In the genomic region with DNA sequence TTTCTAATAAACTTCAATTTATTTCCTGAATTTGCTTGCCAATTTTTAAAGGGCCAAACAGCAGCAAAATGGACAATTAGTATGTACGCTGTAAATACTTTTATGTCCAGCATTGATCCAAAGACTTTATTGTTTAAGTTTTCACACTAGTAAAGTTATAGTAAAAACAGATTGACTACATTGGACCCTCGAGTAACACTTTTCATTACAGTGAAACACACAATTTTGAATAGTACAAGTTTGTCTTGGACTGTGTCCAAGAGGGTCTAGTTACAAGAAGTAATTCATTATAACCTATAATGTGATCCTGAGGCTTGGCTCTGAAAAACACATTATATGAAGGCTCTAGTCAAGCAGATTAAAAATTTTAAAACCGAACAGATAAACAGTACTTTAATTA, we compare ENCODE assay signal across 1 cellular context.
TF ChIP-seq lines count a peak whose summit lies in the region.

No MANE protein-coding gene starts in this region.

TF ChIP-seq in HEK293, 187 proteins besides CTCF, POLR2A, EP300 and RAD21 (continued from another document):
- TF ChIP-seq, protein P1, sequence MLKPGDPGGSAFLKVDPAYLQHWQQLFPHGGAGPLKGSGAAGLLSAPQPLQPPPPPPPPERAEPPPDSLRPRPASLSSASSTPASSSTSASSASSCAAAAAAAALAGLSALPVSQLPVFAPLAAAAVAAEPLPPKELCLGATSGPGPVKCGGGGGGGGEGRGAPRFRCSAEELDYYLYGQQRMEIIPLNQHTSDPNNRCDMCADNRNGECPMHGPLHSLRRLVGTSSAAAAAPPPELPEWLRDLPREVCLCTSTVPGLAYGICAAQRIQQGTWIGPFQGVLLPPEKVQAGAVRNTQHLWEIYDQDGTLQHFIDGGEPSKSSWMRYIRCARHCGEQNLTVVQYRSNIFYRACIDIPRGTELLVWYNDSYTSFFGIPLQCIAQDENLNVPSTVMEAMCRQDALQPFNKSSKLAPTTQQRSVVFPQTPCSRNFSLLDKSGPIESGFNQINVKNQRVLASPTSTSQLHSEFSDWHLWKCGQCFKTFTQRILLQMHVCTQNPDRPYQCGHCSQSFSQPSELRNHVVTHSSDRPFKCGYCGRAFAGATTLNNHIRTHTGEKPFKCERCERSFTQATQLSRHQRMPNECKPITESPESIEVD (tag by site-specific recombination; IDR thresholded peaks at IDR 0.05): peak; percentile 99
- 0 out of 2 replicates have a peak, but pooled peaks have one; percentile 25 for TF ChIP-seq WT1 (tag by site-specific recombination; IDR thresholded peaks at IDR 0.05)
- TF ChIP-seq OSR2 (tag by site-specific recombination; IDR thresholded peaks at IDR 0.05): peak; percentile 77
- TF ChIP-seq, protein P2, sequence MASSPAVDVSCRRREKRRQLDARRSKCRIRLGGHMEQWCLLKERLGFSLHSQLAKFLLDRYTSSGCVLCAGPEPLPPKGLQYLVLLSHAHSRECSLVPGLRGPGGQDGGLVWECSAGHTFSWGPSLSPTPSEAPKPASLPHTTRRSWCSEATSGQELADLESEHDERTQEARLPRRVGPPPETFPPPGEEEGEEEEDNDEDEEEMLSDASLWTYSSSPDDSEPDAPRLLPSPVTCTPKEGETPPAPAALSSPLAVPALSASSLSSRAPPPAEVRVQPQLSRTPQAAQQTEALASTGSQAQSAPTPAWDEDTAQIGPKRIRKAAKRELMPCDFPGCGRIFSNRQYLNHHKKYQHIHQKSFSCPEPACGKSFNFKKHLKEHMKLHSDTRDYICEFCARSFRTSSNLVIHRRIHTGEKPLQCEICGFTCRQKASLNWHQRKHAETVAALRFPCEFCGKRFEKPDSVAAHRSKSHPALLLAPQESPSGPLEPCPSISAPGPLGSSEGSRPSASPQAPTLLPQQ (tag by site-specific recombination; IDR thresholded peaks at IDR 0.05): no peak
- TF ChIP-seq ZNF544 (tag by site-specific recombination; IDR thresholded peaks at IDR 0.05): no peak
- TF ChIP-seq ZNF140 (tag by site-specific recombination; IDR thresholded peaks at IDR 0.05): no peak
- TF ChIP-seq ZNF366 (tag by site-specific recombination; conservative IDR thresholded peaks at IDR 0.05): peak; percentile 79
- TF ChIP-seq SCRT1 (tag by site-specific recombination; IDR thresholded peaks at IDR 0.05; ENCODE audit: borderline replicate concordance): 0 out of 2 replicates have a peak, but pooled peaks have one; percentile 17
- no peak for TF ChIP-seq ZNF121 (tag by site-specific recombination; IDR thresholded peaks at IDR 0.05)
- TF ChIP-seq BCL11B (tag by site-specific recombination; IDR thresholded peaks at IDR 0.05; ENCODE audit: low read depth): peak; percentile 56; the same call in 1 of the 2 replicates
- no peak for TF ChIP-seq ZNF571 (tag by site-specific recombination; IDR thresholded peaks at IDR 0.05)
- TF ChIP-seq GFI1B (tag by site-specific recombination; IDR thresholded peaks at IDR 0.05): peak; percentile 35; the same call in 1 of the 2 replicates
- TF ChIP-seq ZNF48 (tag by site-specific recombination; IDR thresholded peaks at IDR 0.05): no peak
- TF ChIP-seq, protein P3, sequence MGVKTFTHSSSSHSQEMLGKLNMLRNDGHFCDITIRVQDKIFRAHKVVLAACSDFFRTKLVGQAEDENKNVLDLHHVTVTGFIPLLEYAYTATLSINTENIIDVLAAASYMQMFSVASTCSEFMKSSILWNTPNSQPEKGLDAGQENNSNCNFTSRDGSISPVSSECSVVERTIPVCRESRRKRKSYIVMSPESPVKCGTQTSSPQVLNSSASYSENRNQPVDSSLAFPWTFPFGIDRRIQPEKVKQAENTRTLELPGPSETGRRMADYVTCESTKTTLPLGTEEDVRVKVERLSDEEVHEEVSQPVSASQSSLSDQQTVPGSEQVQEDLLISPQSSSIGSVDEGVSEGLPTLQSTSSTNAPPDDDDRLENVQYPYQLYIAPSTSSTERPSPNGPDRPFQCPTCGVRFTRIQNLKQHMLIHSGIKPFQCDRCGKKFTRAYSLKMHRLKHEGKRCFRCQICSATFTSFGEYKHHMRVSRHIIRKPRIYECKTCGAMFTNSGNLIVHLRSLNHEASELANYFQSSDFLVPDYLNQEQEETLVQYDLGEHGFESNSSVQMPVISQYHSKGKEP (tag by site-specific recombination; IDR thresholded peaks at IDR 0.05): peak; percentile 54; the same call in 1 of the 2 replicates
- TF ChIP-seq, protein P4, sequence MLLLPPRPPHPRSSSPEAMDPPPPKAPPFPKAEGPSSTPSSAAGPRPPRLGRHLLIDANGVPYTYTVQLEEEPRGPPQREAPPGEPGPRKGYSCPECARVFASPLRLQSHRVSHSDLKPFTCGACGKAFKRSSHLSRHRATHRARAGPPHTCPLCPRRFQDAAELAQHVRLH (tag by site-specific recombination; IDR thresholded peaks at IDR 0.05): peak; percentile 81
- no peak for TF ChIP-seq ZNF341 (tag by site-specific recombination; IDR thresholded peaks at IDR 0.05; ENCODE audit: low read depth)
TF ChIP-seq in HEK293: peak in this region for 19.
